ENCODE assay signal across 9 cellular contexts in genomic region chr14:103624860-103625259, GRCh38. TPM values are rescaled to one million over a fixed set of nuclear protein-coding genes. Genes with fewer than 3 reads are reported as not detected.
DNase-seq lines count a peak whose midpoint lies in the region; ATAC-seq and FAIRE-seq lines count a peak whose summit lies in the region.
"Had no signal": no experiment of that assay in that cellular context is flagged by ENCODE, and none has a peak within 500 bp of the region (broad histone marks: within the 10 kb centered on the region; RNA-seq: fewer than 3 reads in every experiment).

No MANE protein-coding gene starts in this region.

- H3K4me3 Mint-ChIP-seq in naive thymus-derived CD4-positive, alpha-beta T cell = peak overlapping the region in 8 of 10 donors; percentile 59 to 81 (median 74)

- H3K27me3 ChIP-seq in GM23248 (replicated peaks; ENCODE audit: insufficient read depth) = no peaks in the 10 kb centered on the region
- H3K27me3 ChIP-seq in SJCRH30 = no peaks in the 10 kb centered on the region; the same call in 1 of the 2 replicates
- H3K27me3 ChIP-seq in naive thymus-derived CD4-positive, alpha-beta T cell (ENCODE audit: control insufficient read depth in 2 of 2, insufficient read depth in 2 of 2, low read length in 2 of 2) = no peaks in the 10 kb centered on the region

- POLR2A ChIA-PET in naive thymus-derived CD4-positive, alpha-beta T cell (lab: Charles Lee) = no interaction called here

- peak overlapping the region; percentile 57 for H3K4me2 ChIP-seq in GM23248 (ENCODE audit: unreplicated experiment)

- peak overlapping the region in 4 of 9 donors; percentile 47 to 70 (median 64) for H3K27ac Mint-ChIP-seq in naive thymus-derived CD4-positive, alpha-beta T cell

- no peaks in the 10 kb centered on the region for H4K20me1 ChIP-seq in GM23248 (ENCODE audit: insufficient read depth)

- in situ Hi-C loops in GM23248 (cut with MboI) = no loop called here

- H3F3A ChIP-seq in GM23248 (ENCODE audit: insufficient read depth) = peaks cover 6% of the 10 kb centered on the region

- DNase-seq in GM23248 (peak; percentile 96), SJCRH30 (peak; percentile 36 to 43), dermis microvascular lymphatic vessel endothelial cell (ENCODE audit: low read depth in 2 of 2) (peak; percentile 32 to 79), GM19239 (ENCODE audit: insufficient read length, low spot score) (no peak), hippocampal formation (lab: John Stamatoyannopoulos, UW) (no peak)
- DNase-seq in naive thymus-derived CD4-positive, alpha-beta T cell = no peak

- peaks cover 25% of the 10 kb centered on the region for H3K4me1 ChIP-seq in GM23248 (ENCODE audit: insufficient read depth)
- peaks cover 33% of the 10 kb centered on the region for H3K4me1 ChIP-seq in SJCRH30
- H3K4me1 ChIP-seq in naive thymus-derived CD4-positive, alpha-beta T cell (ENCODE audit: control insufficient read depth in 2 of 2, insufficient read depth in 2 of 2, low read length in 2 of 2) = peaks cover 11 to 26% of the 10 kb centered on the region in 2 donors

- no peaks in the 10 kb centered on the region for H3K9me2 ChIP-seq in GM23248 (ENCODE audit: insufficient read depth)

- CTCF ChIA-PET in naive thymus-derived CD4-positive, alpha-beta T cell (lab: Charles Lee) = no interaction called here

- FAIRE-seq in GM19239 (lab: Jason Lieb, UNC) = no peak

- H3K36me3 ChIP-seq in GM23248 (ENCODE audit: low read depth) (no peaks in the 10 kb centered on the region), SJCRH30 (no peaks in the 10 kb centered on the region)
- peaks cover 0 to 9% (median 0%) of the 10 kb centered on the region in 3 experiments for H3K36me3 ChIP-seq in naive thymus-derived CD4-positive, alpha-beta T cell (ENCODE audit: control insufficient read depth in 2 of 3, insufficient read depth in 3 of 3, low read length in 3 of 3)
- H3K36me3 ChIP-seq: neutrophil had no signal

- no peaks in the 10 kb centered on the region for H3K36me3 Mint-ChIP-seq in naive thymus-derived CD4-positive, alpha-beta T cell

- peaks cover 0 to 4% (median 0%) of the 10 kb centered on the region in 5 donors for H3K27me3 Mint-ChIP-seq in naive thymus-derived CD4-positive, alpha-beta T cell

- H3K9ac ChIP-seq in GM23248 = peak overlapping the region; percentile 80

- no peak for ATAC-seq in naive thymus-derived CD4-positive, alpha-beta T cell
- ATAC-seq in GM21367 (IDR thresholded peaks at IDR 0.05; ENCODE audit: unreplicated experiment) = no peak
- ATAC-seq in HG02981 (IDR thresholded peaks at IDR 0.05; ENCODE audit: unreplicated experiment) = no peak

- peak overlapping the region; percentile 93 for H3K27ac ChIP-seq in GM23248
- H3K27ac ChIP-seq in SJCRH30 = no peak overlapping the region
- no peak overlapping the region for H3K27ac ChIP-seq in naive thymus-derived CD4-positive, alpha-beta T cell (ENCODE audit: low read depth, low read length)
- H3K27ac ChIP-seq: neutrophil had no signal

- H2AFZ ChIP-seq in GM23248 = peak overlapping the region; percentile 72

- peaks cover 7% of the 10 kb centered on the region for H3K79me2 ChIP-seq in GM23248 (ENCODE audit: insufficient read depth)

- H3K4me3 ChIP-seq in GM23248 = 0 out of 2 replicates have a peak overlapping the region, but pooled peaks have one; percentile 6
- no peak overlapping the region for H3K4me3 ChIP-seq in SJCRH30
- peak overlapping the region; percentile 25 for H3K4me3 ChIP-seq in naive thymus-derived CD4-positive, alpha-beta T cell (ENCODE audit: low read length)

- H3K9me3 ChIP-seq in GM23248 (ENCODE audit: low read depth) (no peaks in the 10 kb centered on the region), SJCRH30 (replicated peaks) (no peaks in the 10 kb centered on the region)
- H3K9me3 ChIP-seq in naive thymus-derived CD4-positive, alpha-beta T cell (ENCODE audit: control insufficient read depth in 2 of 3, low read length in 3 of 3) = no peaks in the 10 kb centered on the region
- H3K9me3 ChIP-seq: neutrophil had no signal

- H3K9me3 Mint-ChIP-seq in naive thymus-derived CD4-positive, alpha-beta T cell = no peaks in the 10 kb centered on the region

- H3K4me1 Mint-ChIP-seq in naive thymus-derived CD4-positive, alpha-beta T cell = peaks cover 9 to 32% (median 22%) of the 10 kb centered on the region in 7 donors

- intact Hi-C loops in naive thymus-derived CD4-positive, alpha-beta T cell (cut with micrococcal nuclease) = loop anchor here in 1 of 2 donors (1.0 to 5.0 kb wide), 4 partner anchors 18 to 1127 kb away; partner anchors contain the start of genes BAG5, COA8, MARK3 and SIVA1

- WGBS in GM23248 (ENCODE audit: low coverage in 1 of 2, low lambda C conversion rate in 2 of 2, missing lambda C conversion rate in 2 of 2), 2 experiments = 1% methylated on average over 9 of the region's 10 CpGs

RNA-seq across cellular contexts. Expression of gene KLC1, which starts 4.2 kb away (rescaled TPM):
- 339 and 410 TPM in 2 replicates for total RNA-seq in GM23248 (2014; rRNA removed; shearing (Covaris generic))
- 177 and 184 TPM in 2 replicates for polyA plus RNA-seq in GM23248 (2016; fragmentation: Nextera tagmentation; extraction: Ambion mirVana)
- 156 and 175 TPM in 2 replicates for total RNA-seq in SJCRH30 (2014; rRNA removed; shearing (Covaris generic))
- total RNA-seq in dermis microvascular lymphatic vessel endothelial cell = 114 and 162 TPM in 2 replicates
- total RNA-seq in naive thymus-derived CD4-positive, alpha-beta T cell = 100 to 1,000 TPM; 150 to 268 (median 174) TPM
- 10 to 100 TPM; 65.5 to 75.8 TPM for polyA plus RNA-seq in naive thymus-derived CD4-positive, alpha-beta T cell

Comparison
In these comparisons a context has a peak if more than half of its experiments do, and no peak if none do; other contexts are left out.
1. DNase-seq: peak in GM23248 (single experiment), SJCRH30 (2 of 2) and dermis microvascular lymphatic vessel endothelial cell (2 of 2); none in naive thymus-derived CD4-positive, alpha-beta T cell (0 of 9), GM19239 (single experiment) and hippocampal formation (0 of 2).